Comparison of ENCODE assay signal across 28 cellular contexts in genomic region chr10:79458483-79458882, GRCh38. TPM values are rescaled to one million over a fixed set of nuclear protein-coding genes. Genes with fewer than 3 reads are reported as not detected.
"Had no signal": no experiment of that assay in that cellular context is flagged by ENCODE, and none has a peak within 500 bp of the region (broad histone marks: within the 10 kb centered on the region; RNA-seq: fewer than 3 reads in every experiment).

No MANE protein-coding gene starts in this region.

- H3K27me3 Mint-ChIP-seq: naive thymus-derived CD8-positive, alpha-beta T cell; stimulated activated naive CD8-positive, alpha-beta T cell treated with anti-CD3 and anti-CD28 coated beads, Interleukin-15, Interleukin-2, amounts not matched to agents 100 ng/mL and 50 ng/mL, for 24 hours had no signal

- ATAC-seq: naive thymus-derived CD8-positive, alpha-beta T cell; natural killer cell treated with Interleukin-12 subunit alpha and Interleukin-12 subunit beta and Interleukin-15 and Interleukin-18, amount 100 ng/mL, for 72 hours; pancreas; right lobe of liver; stimulated activated effector memory CD8-positive, alpha-beta T cell treated with anti-CD3 and anti-CD28 coated beads, Interleukin-12 subunit alpha, Interleukin-12 subunit beta, amount 100 ng/mL, for 72 hours; stimulated activated naive B cell treated with anti-CD40 and anti-IgM and Interleukin-4, amounts not matched to agents 10 μg/mL and 1 μg/mL and 100 μg/mL, for 72 hours had no signal

- DNase-seq: naive thymus-derived CD8-positive, alpha-beta T cell; nephron progenitor cell; nucleus accumbens; pancreas; right lobe of liver; sigmoid colon; small intestine; stimulated activated CD4-positive, alpha-beta T cell treated with anti-CD3 and anti-CD28 coated beads, Interleukin-15, amount 100 ng/mL, for 24 hours; stimulated activated CD4-positive, alpha-beta T cell treated with anti-CD3 and anti-CD28 coated beads, Interleukin-2, amount 100 ng/mL, for 24 hours; stimulated activated CD4-positive, alpha-beta T cell treated with anti-CD3 and anti-CD28 coated beads, Interleukin-2, amount 100 ng/mL, for 48 hours; stimulated activated CD4-positive, alpha-beta T cell treated with anti-CD3 and anti-CD28 coated beads, Interleukin-4, amount 100 ng/mL, for 24 hours; stimulated activated naive B cell treated with anti-CD40 and anti-IgM and Interleukin-4, amounts not matched to agents 10 μg/mL and 1 μg/mL and 100 μg/mL, for 72 hours; stimulated activated naive CD4-positive, alpha-beta T cell treated with Interleukin-2 at 50 U/mL for 16 hours; stomach; thyroid gland; trophoblast cell; upper lobe of left lung had no signal

- H3K27ac ChIP-seq: neutrophil, pancreas, prostate gland, right lobe of liver, sigmoid colon, stomach, thoracic aorta, thyroid gland, tibial nerve, upper lobe of left lung, vagina had no signal

- H3K36me3 Mint-ChIP-seq: naive thymus-derived CD8-positive, alpha-beta T cell; natural killer cell treated with Interleukin-12 subunit alpha and Interleukin-12 subunit beta and Interleukin-15 and Interleukin-18, amount 100 ng/mL, for 72 hours; stimulated activated effector memory CD8-positive, alpha-beta T cell treated with anti-CD3 and anti-CD28 coated beads, Interleukin-12 subunit alpha, Interleukin-12 subunit beta, amount 100 ng/mL, for 72 hours; stimulated activated naive B cell treated with anti-CD40 and anti-IgM and Interleukin-4, amounts not matched to agents 10 μg/mL and 1 μg/mL and 100 μg/mL, for 72 hours had no signal

- H3K27me3 ChIP-seq: pancreas, right lobe of liver, sigmoid colon, stomach, thyroid gland, tibial nerve, upper lobe of left lung, vagina had no signal

- H3K4me1 Mint-ChIP-seq: naive thymus-derived CD8-positive, alpha-beta T cell; nephron progenitor cell; stimulated activated effector memory CD8-positive, alpha-beta T cell treated with anti-CD3 and anti-CD28 coated beads, Interleukin-12 subunit alpha, Interleukin-12 subunit beta, amount 100 ng/mL, for 72 hours; stimulated activated naive B cell treated with anti-CD40 and anti-IgM and Interleukin-4, amounts not matched to agents 10 μg/mL and 1 μg/mL and 100 μg/mL, for 72 hours had no signal

- H3K9me3 Mint-ChIP-seq: naive thymus-derived CD8-positive, alpha-beta T cell; natural killer cell treated with Interleukin-12 subunit alpha and Interleukin-12 subunit beta and Interleukin-15 and Interleukin-18, amount 100 ng/mL, for 72 hours; nephron progenitor cell; neural crest cell; stimulated activated effector memory CD8-positive, alpha-beta T cell treated with anti-CD3 and anti-CD28 coated beads, Interleukin-12 subunit alpha, Interleukin-12 subunit beta, amount 100 ng/mL, for 72 hours; stimulated activated naive B cell treated with anti-CD40 and anti-IgM and Interleukin-4, amounts not matched to agents 10 μg/mL and 1 μg/mL and 100 μg/mL, for 72 hours; stimulated activated naive CD8-positive, alpha-beta T cell treated with anti-CD3 and anti-CD28 coated beads, Interleukin-15, Interleukin-2, amounts not matched to agents 100 ng/mL and 50 ng/mL, for 24 hours had no signal

- FAIRE-seq: pancreas, small intestine, urothelium cell line had no signal

- H3K4me1 ChIP-seq: pancreas, prostate gland, right lobe of liver, vagina had no signal

- H3K4me3 Mint-ChIP-seq: naive thymus-derived CD8-positive, alpha-beta T cell; natural killer cell treated with Interleukin-12 subunit alpha and Interleukin-12 subunit beta and Interleukin-15 and Interleukin-18, amount 100 ng/mL, for 72 hours; nephron progenitor cell; neural crest cell; stimulated activated effector memory CD8-positive, alpha-beta T cell treated with anti-CD3 and anti-CD28 coated beads, Interleukin-12 subunit alpha, Interleukin-12 subunit beta, amount 100 ng/mL, for 72 hours; stimulated activated naive B cell treated with anti-CD40 and anti-IgM and Interleukin-4, amounts not matched to agents 10 μg/mL and 1 μg/mL and 100 μg/mL, for 72 hours; stimulated activated naive CD8-positive, alpha-beta T cell treated with anti-CD3 and anti-CD28 coated beads, Interleukin-15, Interleukin-2, amounts not matched to agents 100 ng/mL and 50 ng/mL, for 24 hours had no signal

- H3K9me3 ChIP-seq: neutrophil, pancreas, prostate gland, right lobe of liver, sigmoid colon, stomach, thoracic aorta, thyroid gland, tibial nerve, upper lobe of left lung, vagina had no signal

- H3K36me3 ChIP-seq: neutrophil, pancreas, prostate gland, right lobe of liver, sigmoid colon, stomach, thoracic aorta, thyroid gland, tibial nerve, upper lobe of left lung, vagina had no signal

- H3K4me3 ChIP-seq: pancreas, prostate gland, right lobe of liver, sigmoid colon, stomach, thoracic aorta, thyroid gland, tibial nerve, upper lobe of left lung, vagina had no signal

- H3K27ac Mint-ChIP-seq: naive thymus-derived CD8-positive, alpha-beta T cell; natural killer cell treated with Interleukin-12 subunit alpha and Interleukin-12 subunit beta and Interleukin-15 and Interleukin-18, amount 100 ng/mL, for 72 hours; nephron progenitor cell; stimulated activated effector memory CD8-positive, alpha-beta T cell treated with anti-CD3 and anti-CD28 coated beads, Interleukin-12 subunit alpha, Interleukin-12 subunit beta, amount 100 ng/mL, for 72 hours; stimulated activated naive B cell treated with anti-CD40 and anti-IgM and Interleukin-4, amounts not matched to agents 10 μg/mL and 1 μg/mL and 100 μg/mL, for 72 hours; stimulated activated naive CD8-positive, alpha-beta T cell treated with anti-CD3 and anti-CD28 coated beads, Interleukin-15, Interleukin-2, amounts not matched to agents 100 ng/mL and 50 ng/mL, for 24 hours had no signal

RNA-seq across cellular contexts. Expression of gene EIF5AL1, which starts 53.9 kb away (rescaled TPM):
- total RNA-seq: osteocyte, vagina had no signal
